9 cellular contexts compared by ENCODE assay signal in the genomic region with DNA sequence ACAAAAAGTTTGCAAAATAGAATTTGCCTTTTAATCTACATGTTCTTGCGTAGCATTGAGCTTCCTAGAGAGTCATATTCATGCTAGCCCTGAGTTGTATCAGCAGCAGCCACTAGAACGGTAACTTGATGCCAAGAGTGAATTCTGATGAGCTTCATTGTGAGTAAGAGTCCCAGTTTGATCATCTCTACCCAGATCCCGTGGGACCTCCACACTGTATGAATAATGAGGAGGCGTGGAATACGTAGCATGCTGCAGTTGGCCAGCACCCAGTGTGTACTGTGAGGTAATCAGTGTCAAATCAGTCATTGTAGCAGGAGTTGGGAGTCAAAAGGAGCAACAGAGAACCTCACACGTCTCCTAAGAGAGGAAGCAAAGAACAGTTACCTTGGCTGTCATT.
A peak's percentile ranks its signal among the peaks of the same experiment; 100 is the strongest.
DNase-seq lines count a peak whose midpoint lies in the region; ATAC-seq and TF ChIP-seq lines count a peak whose summit lies in the region.
"Had no signal": no experiment of that assay in that cellular context is flagged by ENCODE, and none has a peak within 500 bp of the region (broad histone marks: within the 10 kb centered on the region; RNA-seq: fewer than 3 reads in every experiment).

No MANE protein-coding gene starts in this region.

- TF ChIP-seq POLR2A in GM18505 (IDR thresholded peaks at IDR 0.05; ENCODE audit: borderline replicate concordance, extremely low read depth, insufficient read depth, insufficient read length), result no peak

- no peaks in the 10 kb centered on the region for H3K27me3 ChIP-seq in RWPE2 (ENCODE audit: insufficient read depth, poor library complexity, severe bottlenecking)
- H3K27me3 ChIP-seq: BLaER1 treated with 17β-estradiol and CSF1 and Interleukin-3, amounts not matched to agents 10 nM and 100 nM had no signal

- H3K4me1 Mint-ChIP-seq in HFFc6 (ENCODE audit: low read depth) (peaks cover 26% of the 10 kb centered on the region), T-helper 17 cell (no peaks in the 10 kb centered on the region)

- ATAC-seq in RWPE2 (ENCODE audit: low read depth), result peak; percentile 79
- ATAC-seq in GM18870 (IDR thresholded peaks at IDR 0.05; ENCODE audit: unreplicated experiment), result no peak
- no peak for ATAC-seq in T-helper 17 cell
- ATAC-seq in GM21360 (IDR thresholded peaks at IDR 0.05; ENCODE audit: unreplicated experiment), result no peak
- no peak for ATAC-seq in GM18505 (IDR thresholded peaks at IDR 0.05; ENCODE audit: unreplicated experiment)

- intact Hi-C loops in head of caudate nucleus (cut with DNase I), result no loop called here

- no peak overlapping the region for H3K4me3 ChIP-seq in RWPE2 (ENCODE audit: severe bottlenecking)
- H3K4me3 ChIP-seq: BLaER1 treated with 17β-estradiol and CSF1 and Interleukin-3, amounts not matched to agents 10 nM and 100 nM had no signal

- H3K4me1 ChIP-seq in RWPE2 (ENCODE audit: insufficient read depth, poor library complexity, severe bottlenecking), result peaks cover 3% of the 10 kb centered on the region

- H3K36me3 Mint-ChIP-seq in HFFc6 (ENCODE audit: low read depth) (no peaks in the 10 kb centered on the region), T-helper 17 cell (ENCODE audit: low read depth) (no peaks in the 10 kb centered on the region)

- TF ChIP-seq CTCF in 22Rv1 (IDR thresholded peaks at IDR 0.05) (no peak), HFFc6 (IDR thresholded peaks at IDR 0.05) (no peak), RWPE2 (IDR thresholded peaks at IDR 0.05; ENCODE audit: poor library complexity, severe bottlenecking) (no peak)

- H3K9me3 Mint-ChIP-seq in HFFc6, result no peaks in the 10 kb centered on the region

- peak overlapping the region; percentile 22; the same call in 1 of the 2 replicates for H3K27ac ChIP-seq in 22Rv1
- peak overlapping the region; percentile 3 for H3K27ac ChIP-seq in RWPE2 (ENCODE audit: poor library complexity, severe bottlenecking)
- H3K27ac ChIP-seq: BLaER1 treated with 17β-estradiol and CSF1 and Interleukin-3, amounts not matched to agents 10 nM and 100 nM had no signal

- H3K36me3 ChIP-seq in RWPE2 (ENCODE audit: low read depth), result peaks cover 37% of the 10 kb centered on the region
- H3K36me3 ChIP-seq: BLaER1 treated with 17β-estradiol and CSF1 and Interleukin-3, amounts not matched to agents 10 nM and 100 nM had no signal

- H3K9me3 ChIP-seq in RWPE2 (ENCODE audit: severe bottlenecking) (no peaks in the 10 kb centered on the region), T-helper 17 cell (ENCODE audit: control insufficient read depth, low read length, poor library complexity, severe bottlenecking) (no peaks in the 10 kb centered on the region)
- H3K9me3 ChIP-seq: BLaER1 treated with 17β-estradiol and CSF1 and Interleukin-3, amounts not matched to agents 10 nM and 100 nM had no signal

- no peaks in the 10 kb centered on the region; the same call in 1 of the 2 replicates for H3K27me3 Mint-ChIP-seq in HFFc6 (ENCODE audit: insufficient read depth)
- no peaks in the 10 kb centered on the region for H3K27me3 Mint-ChIP-seq in T-helper 17 cell

- H3K4me3 Mint-ChIP-seq in HFFc6 (no peak overlapping the region), T-helper 17 cell (no peak overlapping the region)

- DNase-seq in HFFc6 (peak; percentile 32), RWPE2 (ENCODE audit: low spot score) (no peak), head of caudate nucleus (peak in 28 of 42 donors; percentile 16 to 82 (median 52)), T-helper 17 cell (no peak)

- no peak overlapping the region for H3K27ac Mint-ChIP-seq in HFFc6
- H3K27ac Mint-ChIP-seq in T-helper 17 cell, result no peak overlapping the region

Comparison
In these comparisons a context has a peak if more than half of its experiments do, and no peak if none do; other contexts are left out.
1. DNase-seq: peak in HFFc6 (single experiment) and head of caudate nucleus (28 of 42); none in RWPE2 (single experiment) and T-helper 17 cell (0 of 3).